Comparison of ENCODE assay signal across 7 cellular contexts in the genomic region with DNA sequence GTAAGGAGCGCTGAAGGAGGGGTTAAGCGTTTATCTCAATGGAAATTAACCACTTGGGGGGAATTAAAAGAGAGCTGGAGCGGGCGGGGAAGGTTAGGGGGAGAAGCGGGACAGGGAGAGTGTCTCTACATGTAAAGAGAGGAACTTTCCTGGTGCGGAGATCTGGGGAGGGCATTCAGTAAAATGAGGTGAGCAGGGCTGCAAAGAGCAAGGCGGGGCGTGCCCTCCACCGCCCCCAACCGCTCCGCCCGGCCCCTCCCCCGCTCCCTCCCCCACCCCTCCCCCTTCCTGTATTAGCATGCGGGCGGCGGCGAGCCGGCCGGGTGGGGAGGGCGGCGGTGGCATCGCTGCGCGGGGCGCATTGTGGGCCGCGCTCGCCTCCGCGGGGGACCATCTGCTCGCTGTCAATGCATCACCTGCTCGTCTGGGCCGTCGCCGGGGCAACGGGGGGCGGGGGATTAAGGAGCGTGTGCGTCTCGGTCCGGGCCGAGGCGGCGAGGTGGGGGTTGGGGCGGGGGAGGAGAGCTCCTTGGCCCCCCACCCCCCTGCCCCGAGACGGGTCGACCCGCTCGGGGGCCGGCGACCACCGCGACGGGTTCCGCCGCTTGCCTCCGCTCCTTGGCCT. TPM values are rescaled to one million over a fixed set of nuclear protein-coding genes. Genes with fewer than 3 reads are reported as not detected.
DNase-seq lines count a peak whose midpoint lies in the region; ATAC-seq and TF ChIP-seq lines count a peak whose summit lies in the region.

No MANE protein-coding gene starts in this region.

- H3K9me3 ChIP-seq in Peyer's patch (no peaks in the 10 kb centered on the region), iPS-20b (ENCODE audit: insufficient read depth, low read depth, low read length) (no peaks in the 10 kb centered on the region)

- no peaks in the 10 kb centered on the region for H3K36me3 ChIP-seq in Peyer's patch
- no peaks in the 10 kb centered on the region for H3K36me3 ChIP-seq in iPS-20b (ENCODE audit: insufficient read depth, low read depth, low read length)

- H3K4me1 ChIP-seq in Peyer's patch (peaks cover 0 to 12% (median 0%) of the 10 kb centered on the region in 4 donors), iPS-20b (ENCODE audit: insufficient read depth, low read length) (peaks cover 10% of the 10 kb centered on the region; the same call in 1 of the 2 replicates)

- H3K9me3 Mint-ChIP-seq in activated naive CD4-positive, alpha-beta T cell treated with anti-CD3 and anti-CD28 coated beads, Interleukin-2, amount 50 U/mL, for 72 hours = peaks cover 6 to 20% of the 10 kb centered on the region in 2 donors

- peak overlapping the region in 2 of 4 donors; percentile 47 to 76 for H3K27ac ChIP-seq in Peyer's patch
- no peak overlapping the region for H3K27ac ChIP-seq in iPS-20b (ENCODE audit: low read length)

- no peak for TF ChIP-seq POLR2A in Peyer's patch (IDR thresholded peaks at IDR 0.05)

- TF ChIP-seq CTCF in Peyer's patch (IDR thresholded peaks at IDR 0.05) = no peak

- ATAC-seq in GM19328 (IDR thresholded peaks at IDR 0.05; ENCODE audit: unreplicated experiment) (peak; percentile 63), HG03342 (IDR thresholded peaks at IDR 0.05; ENCODE audit: unreplicated experiment) (peak; percentile 73)
- ATAC-seq in activated naive CD4-positive, alpha-beta T cell treated with anti-CD3 and anti-CD28 coated beads, Interleukin-2, amount 50 U/mL, for 72 hours = peak; percentile 44 to 47

- H3K9ac ChIP-seq in iPS-20b (ENCODE audit: low read depth, low read length) = no peak overlapping the region; the same call in 1 of the 2 replicates

- H3K27me3 ChIP-seq in Peyer's patch (peaks cover 0 to 15% of the 10 kb centered on the region in 2 donors), iPS-20b (ENCODE audit: insufficient read depth, low read length) (peaks cover 24% of the 10 kb centered on the region)

- DNase-seq in Peyer's patch = peak in 2 of 3 donors; percentile 86 to 91
- peak in 1 of 2 donors; percentile 26 for DNase-seq in activated naive CD4-positive, alpha-beta T cell treated with anti-CD3 and anti-CD28 coated beads, Interleukin-2, amount 50 U/mL, for 72 hours (ENCODE audit: low spot score in 2 of 2)
- DNase-seq in stimulated activated CD8-positive, alpha-beta memory T cell treated with anti-CD3 and anti-CD28 coated beads, Interleukin-12 subunit alpha, Interleukin-12 subunit beta, amount 100 ng/mL, for 1 hour (ENCODE audit: low read depth) = peak; percentile 41
- DNase-seq in medulla oblongata (ENCODE audit: extremely low spot score) = no peak

- peak overlapping the region; percentile 35 to 62 (median 46) for H3K4me3 ChIP-seq in Peyer's patch
- H3K4me3 ChIP-seq in iPS-20b (ENCODE audit: low read length) = peak overlapping the region; percentile 73

- peak overlapping the region; percentile 3 to 66 for H3K27ac Mint-ChIP-seq in activated naive CD4-positive, alpha-beta T cell treated with anti-CD3 and anti-CD28 coated beads, Interleukin-2, amount 50 U/mL, for 72 hours

- H3K36me3 Mint-ChIP-seq in activated naive CD4-positive, alpha-beta T cell treated with anti-CD3 and anti-CD28 coated beads, Interleukin-2, amount 50 U/mL, for 72 hours = peaks cover 5 to 23% of the 10 kb centered on the region in 2 donors

RNA-seq across cellular contexts. Expression of a gene that starts 0.5 kb away (rescaled TPM):
- 10 to 100 TPM in 1 of 4 donors, not detected in 3; 18.2 TPM for total RNA-seq in Peyer's patch
- under 1 TPM in 1 of 2 donors, not detected in 1; 0.52 TPM for total RNA-seq in activated naive CD4-positive, alpha-beta T cell treated with anti-CD3 and anti-CD28 coated beads, Interleukin-2, amount 50 U/mL, for 72 hours
